In genomic region chr7:107505997-107506682, GRCh38 we compare ENCODE assay signal across 9 cellular contexts. TPM values are rescaled to one million over a fixed set of nuclear protein-coding genes. Genes with fewer than 3 reads are reported as not detected.
A peak's percentile ranks its signal among the peaks of the same experiment; 100 is the strongest.
DNase-seq lines count a peak whose midpoint lies in the region; ATAC-seq and TF ChIP-seq lines count a peak whose summit lies in the region.
"Had no signal": no experiment of that assay in that cellular context is flagged by ENCODE, and none has a peak within 500 bp of the region (broad histone marks: within the 10 kb centered on the region; RNA-seq: fewer than 3 reads in every experiment).

No MANE protein-coding gene starts in this region.

- no peaks in the 10 kb centered on the region for H3K27me3 ChIP-seq in lower lobe of right lung (ENCODE audit: low read depth)

- peak overlapping the region; percentile 0 for H3K4me3 ChIP-seq in lower lobe of right lung

- POLR2A ChIA-PET in activated CD8-positive, alpha-beta T cell treated with anti-CD3 and anti-CD28 coated beads for 36 hours (lab: Charles Lee), result interaction anchor here (1.2 kb wide), 1 partner anchor 147 kb away, joined by 3 read pairs; no protein-coding TSS in a partner anchor

- H3K27ac Mint-ChIP-seq in activated CD8-positive, alpha-beta T cell treated with anti-CD3 and anti-CD28 coated beads for 36 hours, result no peak overlapping the region

- no peak overlapping the region for H3K4me3 Mint-ChIP-seq in activated CD8-positive, alpha-beta T cell treated with anti-CD3 and anti-CD28 coated beads for 36 hours

- peaks cover 14% of the 10 kb centered on the region for H3K36me3 Mint-ChIP-seq in activated CD8-positive, alpha-beta T cell treated with anti-CD3 and anti-CD28 coated beads for 36 hours (ENCODE audit: low read depth)

- no peak for TF ChIP-seq CTCF in activated CD8-positive, alpha-beta T cell treated with anti-CD3 and anti-CD28 coated beads for 36 hours (IDR thresholded peaks at IDR 0.05)
- TF ChIP-seq CTCF in lower lobe of right lung (IDR thresholded peaks at IDR 0.05), result no peak

- H3K4me1 Mint-ChIP-seq in activated CD8-positive, alpha-beta T cell treated with anti-CD3 and anti-CD28 coated beads for 36 hours (ENCODE audit: low read depth), result peaks cover 11% of the 10 kb centered on the region

- peak; percentile 13 for ATAC-seq in activated CD8-positive, alpha-beta T cell treated with anti-CD3 and anti-CD28 coated beads for 36 hours
- ATAC-seq in lower lobe of right lung, result peak; percentile 66 to 67
- no peak for ATAC-seq in HG02973 (IDR thresholded peaks at IDR 0.05; ENCODE audit: unreplicated experiment)
- ATAC-seq in GM21390 (IDR thresholded peaks at IDR 0.05; ENCODE audit: unreplicated experiment), result no peak
- no peak for ATAC-seq in HG03196 (IDR thresholded peaks at IDR 0.05; ENCODE audit: unreplicated experiment)

- H3K9me3 ChIP-seq in lower lobe of right lung, result no peaks in the 10 kb centered on the region

- no peaks in the 10 kb centered on the region for H3K27me3 Mint-ChIP-seq in activated CD8-positive, alpha-beta T cell treated with anti-CD3 and anti-CD28 coated beads for 36 hours

- CTCF ChIA-PET in activated CD8-positive, alpha-beta T cell treated with anti-CD3 and anti-CD28 coated beads for 36 hours (lab: Charles Lee), result no interaction called here

- DNase-seq in ELF-1 (ENCODE audit: low read depth, low spot score) (peak; percentile 46), NCI-H146 treated with DMSO at 0.1 percent for 48 hours (lab: John Stamatoyannopoulos, UW; ENCODE audit: unreplicated experiment) (peak; percentile 81), lower lobe of right lung (no peak), Kasumi-1 (lab: John Stamatoyannopoulos, UW) (no peak)
- DNase-seq in activated CD8-positive, alpha-beta T cell treated with anti-CD3 and anti-CD28 coated beads for 36 hours, result peak; percentile 44
- DNase-seq: stimulated activated CD4-positive, alpha-beta T cell treated with anti-CD3 and anti-CD28 coated beads, Interleukin-4, amount 100 ng/mL, for 4 hours had no signal

- H3K36me3 ChIP-seq in lower lobe of right lung, result peaks cover 7% of the 10 kb centered on the region

- intact Hi-C loops in activated CD8-positive, alpha-beta T cell treated with anti-CD3 and anti-CD28 coated beads for 36 hours (cut with micrococcal nuclease), result no loop called here
- intact Hi-C loops in lower lobe of right lung (cut with DNase I), result no loop called here

- H3K27ac ChIP-seq in lower lobe of right lung, result no peak overlapping the region

- no peaks in the 10 kb centered on the region for H3K9me3 Mint-ChIP-seq in activated CD8-positive, alpha-beta T cell treated with anti-CD3 and anti-CD28 coated beads for 36 hours

- peaks cover 11% of the 10 kb centered on the region for H3K4me1 ChIP-seq in lower lobe of right lung

RNA-seq across cellular contexts. Expression of gene GPR22, which starts 36.3 kb away (rescaled TPM):
- total RNA-seq in activated CD8-positive, alpha-beta T cell treated with anti-CD3 and anti-CD28 coated beads for 36 hours, result not detected
- not detected for total RNA-seq in lower lobe of right lung

RNA-seq across cellular contexts. Expression of gene COG5, which starts 57.6 kb away (rescaled TPM):
- total RNA-seq in activated CD8-positive, alpha-beta T cell treated with anti-CD3 and anti-CD28 coated beads for 36 hours, result 10 to 100 TPM; 37.6 to 40.3 TPM
- 49.1 TPM for total RNA-seq in lower lobe of right lung

RNA-seq across cellular contexts. Expression of gene DUS4L, which starts 57.6 kb away (rescaled TPM):
- total RNA-seq in activated CD8-positive, alpha-beta T cell treated with anti-CD3 and anti-CD28 coated beads for 36 hours, result 10 to 100 TPM; 17.4 to 17.9 TPM
- 5.3 TPM for total RNA-seq in lower lobe of right lung

Comparison
In these comparisons a context has a peak if more than half of its experiments do, and no peak if none do; other contexts are left out.
1. DNase-seq: peak in ELF-1 (single experiment), NCI-H146 treated with DMSO at 0.1 percent for 48 hours (single experiment) and activated CD8-positive, alpha-beta T cell treated with anti-CD3 and anti-CD28 coated beads for 36 hours (single experiment); none in lower lobe of right lung (single experiment) and Kasumi-1 (0 of 2).
2. ATAC-seq: peak in activated CD8-positive, alpha-beta T cell treated with anti-CD3 and anti-CD28 coated beads for 36 hours (single experiment) and lower lobe of right lung (2 of 2); none in HG02973 (single experiment), GM21390 (single experiment) and HG03196 (single experiment).